1 cellular context compared by ENCODE assay signal in the genomic region with DNA sequence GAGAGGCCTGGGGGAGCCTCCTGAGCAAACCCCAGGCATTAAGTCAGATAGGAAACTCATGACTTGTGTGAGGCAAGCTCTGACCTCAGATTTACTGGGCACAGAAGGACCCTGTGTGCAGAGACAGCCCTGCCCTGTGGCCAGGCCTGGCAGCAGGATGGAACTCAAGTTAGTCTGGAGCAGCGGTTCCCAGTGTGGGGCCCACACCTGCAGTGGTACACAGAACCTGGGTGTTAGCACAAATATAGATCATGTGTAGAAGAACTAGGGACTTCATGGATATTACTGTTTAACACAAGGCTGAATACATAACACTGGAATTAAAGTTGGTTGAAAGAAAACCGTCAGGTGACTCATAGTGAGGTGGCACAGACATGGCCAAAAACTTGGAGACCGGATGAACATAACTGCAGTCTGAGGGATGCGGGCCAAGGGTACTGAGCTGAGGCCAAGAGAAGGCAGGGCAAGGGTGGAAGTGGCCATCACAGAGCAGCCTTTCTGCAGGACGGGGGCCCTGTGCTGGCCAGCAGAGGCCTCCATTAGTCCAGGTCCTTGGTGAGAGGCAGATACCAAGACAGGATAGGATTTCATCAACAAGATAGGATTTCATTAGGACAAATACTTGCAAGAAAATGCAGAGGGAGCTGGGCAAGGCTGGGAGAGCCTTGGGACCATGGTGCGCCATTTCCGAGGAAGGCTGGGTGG.
TF ChIP-seq lines count a peak whose summit lies in the region.

No MANE protein-coding gene starts in this region.

TF ChIP-seq in A549, 52 proteins besides CTCF, POLR2A, EP300 and RAD21 (continued from another document):
- TF ChIP-seq, protein P1, sequence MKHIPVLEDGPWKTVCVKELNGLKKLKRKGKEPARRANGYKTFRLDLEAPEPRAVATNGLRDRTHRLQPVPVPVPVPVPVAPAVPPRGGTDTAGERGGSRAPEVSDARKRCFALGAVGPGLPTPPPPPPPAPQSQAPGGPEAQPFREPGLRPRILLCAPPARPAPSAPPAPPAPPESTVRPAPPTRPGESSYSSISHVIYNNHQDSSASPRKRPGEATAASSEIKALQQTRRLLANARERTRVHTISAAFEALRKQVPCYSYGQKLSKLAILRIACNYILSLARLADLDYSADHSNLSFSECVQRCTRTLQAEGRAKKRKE (CRISPR knock-in tag; IDR thresholded peaks at IDR 0.05; ENCODE audit: low read depth) = no peak; the same call in 1 of the 2 replicates
- TF ChIP-seq JUNB (IDR thresholded peaks at IDR 0.05) = peak; percentile 95
- TF ChIP-seq, protein P2, sequence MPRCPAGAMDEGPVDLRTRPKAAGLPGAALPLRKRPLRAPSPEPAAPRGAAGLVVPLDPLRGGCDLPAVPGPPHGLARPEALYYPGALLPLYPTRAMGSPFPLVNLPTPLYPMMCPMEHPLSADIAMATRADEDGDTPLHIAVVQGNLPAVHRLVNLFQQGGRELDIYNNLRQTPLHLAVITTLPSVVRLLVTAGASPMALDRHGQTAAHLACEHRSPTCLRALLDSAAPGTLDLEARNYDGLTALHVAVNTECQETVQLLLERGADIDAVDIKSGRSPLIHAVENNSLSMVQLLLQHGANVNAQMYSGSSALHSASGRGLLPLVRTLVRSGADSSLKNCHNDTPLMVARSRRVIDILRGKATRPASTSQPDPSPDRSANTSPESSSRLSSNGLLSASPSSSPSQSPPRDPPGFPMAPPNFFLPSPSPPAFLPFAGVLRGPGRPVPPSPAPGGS (IDR thresholded peaks at IDR 0.05) = peak; percentile 39; the same call in 1 of the 3 replicates
